ENCODE assay signal across 8 cellular contexts in the genomic region with DNA sequence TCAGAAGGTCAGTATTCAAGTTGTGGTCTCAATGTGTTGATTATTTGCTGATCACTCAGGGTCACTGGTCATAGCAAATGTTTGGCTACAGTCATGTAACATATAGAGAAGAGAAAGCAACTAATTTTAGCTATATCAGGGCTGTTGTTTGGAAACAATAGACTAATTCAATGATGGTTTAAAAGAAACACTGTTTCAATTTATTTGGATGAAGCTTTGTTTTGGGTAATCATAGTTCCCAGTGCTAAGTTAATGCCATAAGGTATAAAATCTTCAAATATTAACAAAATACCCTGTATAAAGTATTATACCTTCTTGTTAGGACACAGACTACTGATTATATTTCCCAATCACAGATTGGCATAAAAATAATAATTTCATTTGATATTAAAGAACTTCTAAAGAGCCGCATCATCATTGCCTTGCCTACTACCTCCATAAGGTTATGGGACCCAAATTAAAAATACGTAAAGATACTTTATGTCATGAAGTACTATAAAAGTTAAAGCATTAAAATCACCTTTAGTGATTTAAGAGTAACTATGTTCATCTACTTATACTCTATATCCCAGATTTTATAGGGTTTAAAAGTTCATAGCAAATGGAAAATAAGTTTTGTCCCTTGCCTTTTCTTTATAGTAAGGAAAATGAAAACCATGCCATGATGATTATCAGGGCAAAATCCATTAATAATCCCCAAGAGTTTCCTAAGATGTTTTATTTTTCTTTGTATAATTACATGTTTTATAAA. TPM values are rescaled to one million over a fixed set of nuclear protein-coding genes. Genes with fewer than 3 reads are reported as not detected.
DNase-seq lines count a peak whose midpoint lies in the region; ATAC-seq and TF ChIP-seq lines count a peak whose summit lies in the region.

No MANE protein-coding gene starts in this region.

- no peak for TF ChIP-seq CTCF in fibroblast of pulmonary artery (IDR thresholded peaks at IDR 0.05; ENCODE audit: low read length, missing control alignments)
- TF ChIP-seq CTCF in stomach (IDR thresholded peaks at IDR 0.05): no peak

- no peak overlapping the region for H3K27ac Mint-ChIP-seq in activated CD4-positive, alpha-beta T cell treated with anti-CD3 and anti-CD28 coated beads for 36 hours
- no peak overlapping the region for H3K27ac Mint-ChIP-seq in T-helper 17 cell

- H3K4me1 Mint-ChIP-seq in activated CD4-positive, alpha-beta T cell treated with anti-CD3 and anti-CD28 coated beads for 36 hours: peaks cover 67% of the 10 kb centered on the region
- peaks cover 52% of the 10 kb centered on the region for H3K4me1 Mint-ChIP-seq in T-helper 17 cell

- no peak for DNase-seq in activated CD4-positive, alpha-beta T cell treated with anti-CD3 and anti-CD28 coated beads for 36 hours
- DNase-seq in activated CD4-positive, alpha-beta T cell treated with anti-CD3 and anti-CD28 coated beads, Interleukin-2, amount 50 U/mL, for 4 hours: no peak
- DNase-seq in T-helper 17 cell (no peak), fibroblast of pulmonary artery (ENCODE audit: low read depth) (no peak), stomach (no peak), NCI-H1105 (lab: John Stamatoyannopoulos, UW) (no peak), inferior parietal cortex (ENCODE audit: extremely low spot score) (no peak)

- H3K27me3 ChIP-seq in stomach: no peaks in the 10 kb centered on the region

- WGBS in stomach, 5 donors: 86 to 89% (median 87%) methylated on average over 2 of the region's 2 CpGs

- H3K4me1 ChIP-seq in stomach: peaks cover 17 to 91% (median 70%) of the 10 kb centered on the region in 4 donors

- H3K4me3 ChIP-seq in fibroblast of pulmonary artery (replicated peaks; ENCODE audit: low read depth, low read length) (peak overlapping the region; percentile 84), stomach (peak overlapping the region; percentile 68 to 92 (median 78))

- peaks cover 0 to 9% (median 0%) of the 10 kb centered on the region in 4 donors for H3K36me3 ChIP-seq in stomach

- no peak for ATAC-seq in activated CD4-positive, alpha-beta T cell treated with anti-CD3 and anti-CD28 coated beads for 36 hours
- ATAC-seq in T-helper 17 cell (no peak), HG03565 (IDR thresholded peaks at IDR 0.05; ENCODE audit: unreplicated experiment) (no peak)

- TF ChIP-seq EP300 in stomach (IDR thresholded peaks at IDR 0.05): no peak

- peak overlapping the region; percentile 91 for H3K4me3 Mint-ChIP-seq in activated CD4-positive, alpha-beta T cell treated with anti-CD3 and anti-CD28 coated beads for 36 hours
- H3K4me3 Mint-ChIP-seq in T-helper 17 cell: peak overlapping the region; percentile 12

- no peaks in the 10 kb centered on the region for H3K9me3 Mint-ChIP-seq in activated CD4-positive, alpha-beta T cell treated with anti-CD3 and anti-CD28 coated beads for 36 hours (ENCODE audit: low read depth)

- H3K27ac ChIP-seq in stomach: no peak overlapping the region

- intact Hi-C loops in activated CD4-positive, alpha-beta T cell treated with anti-CD3 and anti-CD28 coated beads for 36 hours (cut with DNase I, micrococcal nuclease): no loop called here
- intact Hi-C loops in stomach (cut with DNase I; ENCODE audit: low total_unique reads): no loop called here

- H3K27me3 Mint-ChIP-seq in activated CD4-positive, alpha-beta T cell treated with anti-CD3 and anti-CD28 coated beads for 36 hours: no peaks in the 10 kb centered on the region
- no peaks in the 10 kb centered on the region for H3K27me3 Mint-ChIP-seq in T-helper 17 cell

- H3K9me3 ChIP-seq in T-helper 17 cell (ENCODE audit: control insufficient read depth, low read length, poor library complexity, severe bottlenecking): no peaks in the 10 kb centered on the region
- H3K9me3 ChIP-seq in stomach: no peaks in the 10 kb centered on the region

- peaks cover 33% of the 10 kb centered on the region for H3K36me3 Mint-ChIP-seq in activated CD4-positive, alpha-beta T cell treated with anti-CD3 and anti-CD28 coated beads for 36 hours (ENCODE audit: low read depth)
- H3K36me3 Mint-ChIP-seq in T-helper 17 cell (ENCODE audit: low read depth): no peaks in the 10 kb centered on the region

- TF ChIP-seq POLR2A in stomach (IDR thresholded peaks at IDR 0.05): no peak

- CTCF ChIA-PET in activated CD4-positive, alpha-beta T cell treated with anti-CD3 and anti-CD28 coated beads for 36 hours (lab: Charles Lee): interaction anchor here (1.0 to 2.0 kb wide), 4 partner anchors 9 to 388 kb away, joined by 3 to 5 read pairs (median 3); no protein-coding TSS in a partner anchor

- POLR2A ChIA-PET in activated CD4-positive, alpha-beta T cell treated with anti-CD3 and anti-CD28 coated beads for 36 hours (lab: Charles Lee): no interaction called here

RNA-seq across cellular contexts. Expression of a gene that starts 6.0 kb away (rescaled TPM):
- total RNA-seq in activated CD4-positive, alpha-beta T cell treated with anti-CD3 and anti-CD28 coated beads for 36 hours: 10 to 100 TPM; 47.1 to 53.9 TPM
- total RNA-seq in T-helper 17 cell (100 to 1,000 TPM; 118 to 133 TPM), stomach (10 to 100 TPM in 4 of 5 donors, 1 to 10 TPM in 1; 6.4 to 82.8 (median 52.6) TPM)
- polyA plus RNA-seq in stomach: 10 to 100 TPM; 11.5 to 18.6 (median 12.9) TPM
